1 cellular context compared by ENCODE assay signal in genomic region chr1:70331962-70332361, GRCh38.
TF ChIP-seq lines count a peak whose summit lies in the region.

No MANE protein-coding gene starts in this region.

TF ChIP-seq in WTC11, 78 proteins besides CTCF, POLR2A, EP300 and RAD21 (continued from another document):
- TF ChIP-seq AFF4 (CRISPR knock-in tag; IDR thresholded peaks at IDR 0.05; ENCODE audit: borderline replicate concordance): no peak
- no peak for TF ChIP-seq SMAD4 (CRISPR knock-in tag; IDR thresholded peaks at IDR 0.05)
- TF ChIP-seq ZNF512 (CRISPR knock-in tag; IDR thresholded peaks at IDR 0.05; ENCODE audit: borderline replicate concordance): no peak
- no peak for TF ChIP-seq ZNF232 (CRISPR knock-in tag; IDR thresholded peaks at IDR 0.05)
- no peak for TF ChIP-seq ZNF423 (CRISPR knock-in tag; IDR thresholded peaks at IDR 0.05)
- TF ChIP-seq ATF6 (CRISPR knock-in tag; IDR thresholded peaks at IDR 0.05): no peak
- TF ChIP-seq JAZF1 (CRISPR knock-in tag; IDR thresholded peaks at IDR 0.05): no peak
- TF ChIP-seq CREM (CRISPR knock-in tag; IDR thresholded peaks at IDR 0.05): no peak
- TF ChIP-seq, protein P1, sequence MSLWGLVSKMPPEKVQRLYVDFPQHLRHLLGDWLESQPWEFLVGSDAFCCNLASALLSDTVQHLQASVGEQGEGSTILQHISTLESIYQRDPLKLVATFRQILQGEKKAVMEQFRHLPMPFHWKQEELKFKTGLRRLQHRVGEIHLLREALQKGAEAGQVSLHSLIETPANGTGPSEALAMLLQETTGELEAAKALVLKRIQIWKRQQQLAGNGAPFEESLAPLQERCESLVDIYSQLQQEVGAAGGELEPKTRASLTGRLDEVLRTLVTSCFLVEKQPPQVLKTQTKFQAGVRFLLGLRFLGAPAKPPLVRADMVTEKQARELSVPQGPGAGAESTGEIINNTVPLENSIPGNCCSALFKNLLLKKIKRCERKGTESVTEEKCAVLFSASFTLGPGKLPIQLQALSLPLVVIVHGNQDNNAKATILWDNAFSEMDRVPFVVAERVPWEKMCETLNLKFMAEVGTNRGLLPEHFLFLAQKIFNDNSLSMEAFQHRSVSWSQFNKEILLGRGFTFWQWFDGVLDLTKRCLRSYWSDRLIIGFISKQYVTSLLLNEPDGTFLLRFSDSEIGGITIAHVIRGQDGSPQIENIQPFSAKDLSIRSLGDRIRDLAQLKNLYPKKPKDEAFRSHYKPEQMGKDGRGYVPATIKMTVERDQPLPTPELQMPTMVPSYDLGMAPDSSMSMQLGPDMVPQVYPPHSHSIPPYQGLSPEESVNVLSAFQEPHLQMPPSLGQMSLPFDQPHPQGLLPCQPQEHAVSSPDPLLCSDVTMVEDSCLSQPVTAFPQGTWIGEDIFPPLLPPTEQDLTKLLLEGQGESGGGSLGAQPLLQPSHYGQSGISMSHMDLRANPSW (CRISPR knock-in tag; conservative IDR thresholded peaks at IDR 0.05; ENCODE audit: low read depth): no peak
- no peak for TF ChIP-seq OVOL2 (CRISPR knock-in tag; IDR thresholded peaks at IDR 0.05; ENCODE audit: borderline replicate concordance)
- TF ChIP-seq SMAD3 (CRISPR knock-in tag; IDR thresholded peaks at IDR 0.05; ENCODE audit: borderline replicate concordance): no peak
- TF ChIP-seq KAT7 (CRISPR knock-in tag; IDR thresholded peaks at IDR 0.05; ENCODE audit: borderline replicate concordance): no peak
- TF ChIP-seq, protein P2, sequence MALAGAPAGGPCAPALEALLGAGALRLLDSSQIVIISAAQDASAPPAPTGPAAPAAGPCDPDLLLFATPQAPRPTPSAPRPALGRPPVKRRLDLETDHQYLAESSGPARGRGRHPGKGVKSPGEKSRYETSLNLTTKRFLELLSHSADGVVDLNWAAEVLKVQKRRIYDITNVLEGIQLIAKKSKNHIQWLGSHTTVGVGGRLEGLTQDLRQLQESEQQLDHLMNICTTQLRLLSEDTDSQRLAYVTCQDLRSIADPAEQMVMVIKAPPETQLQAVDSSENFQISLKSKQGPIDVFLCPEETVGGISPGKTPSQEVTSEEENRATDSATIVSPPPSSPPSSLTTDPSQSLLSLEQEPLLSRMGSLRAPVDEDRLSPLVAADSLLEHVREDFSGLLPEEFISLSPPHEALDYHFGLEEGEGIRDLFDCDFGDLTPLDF (CRISPR knock-in tag; IDR thresholded peaks at IDR 0.05): no peak
